9 cellular contexts compared by ENCODE assay signal in genomic region chr3:106428565-106428994, GRCh38.
A peak's percentile ranks its signal among the peaks of the same experiment; 100 is the strongest.
DNase-seq lines count a peak whose midpoint lies in the region; ATAC-seq, FAIRE-seq and TF ChIP-seq lines count a peak whose summit lies in the region.
"Had no signal": no experiment of that assay in that cellular context is flagged by ENCODE, and none has a peak within 500 bp of the region (broad histone marks: within the 10 kb centered on the region; RNA-seq: fewer than 3 reads in every experiment).

No MANE protein-coding gene starts in this region.

- H3K4me2 ChIP-seq in endothelial cell of umbilical vein (ENCODE audit: insufficient read depth, low read length): no peak overlapping the region

- no peaks in the 10 kb centered on the region for H3K27me3 ChIP-seq in endothelial cell of umbilical vein (ENCODE audit: control insufficient read depth in 2 of 2, insufficient read depth in 2 of 2, low read length in 2 of 2)

- ATAC-seq in sciatic nerve (peak; percentile 83), HG03175 (IDR thresholded peaks at IDR 0.05; ENCODE audit: unreplicated experiment) (no peak), GM18909 (IDR thresholded peaks at IDR 0.05; ENCODE audit: poor library complexity, unreplicated experiment) (no peak)

- no peaks in the 10 kb centered on the region for H3K4me1 ChIP-seq in endothelial cell of umbilical vein (ENCODE audit: control insufficient read depth, extremely low read depth, insufficient read depth, low read length)

- no peaks in the 10 kb centered on the region for H3K79me2 ChIP-seq in endothelial cell of umbilical vein (ENCODE audit: control insufficient read depth, insufficient read depth, low read length)

- DNase-seq in EL: peak; percentile 96
- peak; percentile 22 for DNase-seq in NCI-H460 (ENCODE audit: extremely low read depth, low read depth)
- DNase-seq in endothelial cell of umbilical vein (ENCODE audit: low read depth, low spot score): peak; percentile 18
- no peak for DNase-seq in sciatic nerve (ENCODE audit: low spot score)
- DNase-seq in OCI-M2 (lab: John Stamatoyannopoulos, UW; ENCODE audit: unreplicated experiment): no peak
- no peak for DNase-seq in retina
- DNase-seq: endodermal cell had no signal

- H3K4me3 ChIP-seq in endothelial cell of umbilical vein (replicated peaks in 1 of 3; ENCODE audit: insufficient read depth in 1 of 3, low read depth in 1 of 3, low read length in 3 of 3): no peak overlapping the region

- H3K36me3 ChIP-seq in endothelial cell of umbilical vein (ENCODE audit: control insufficient read depth in 2 of 2, extremely low read depth in 1 of 2, insufficient read depth in 2 of 2, low read length in 2 of 2): no peaks in the 10 kb centered on the region

- intact Hi-C loops in endothelial cell of umbilical vein (cut with micrococcal nuclease): no loop called here
- intact Hi-C loops in sciatic nerve (cut with DNase I): loop anchor here (5.0 kb wide), 1 partner anchor 636 kb away; no protein-coding TSS in a partner anchor

- dilution Hi-C loops in endothelial cell of umbilical vein (cut with MboI; ENCODE audit: extremely low pct_ligation_motif_present, low sequenced_read_pairs): no loop called here

- no peak for TF ChIP-seq POLR2A in endothelial cell of umbilical vein (IDR thresholded peaks at IDR 0.05; ENCODE audit: low read depth, low read length)

- H3K9me3 ChIP-seq in endothelial cell of umbilical vein (replicated peaks; ENCODE audit: control insufficient read depth, insufficient read depth, low read length): no peaks in the 10 kb centered on the region

- CTCF ChIA-PET in endothelial cell of umbilical vein (lab: Charles Lee): interaction anchor here (0.8 to 1.2 kb wide), 2 partner anchors 9 to 181 kb away, joined by 3 read pairs; no protein-coding TSS in a partner anchor

- no peak for FAIRE-seq in endothelial cell of umbilical vein (lab: Jason Lieb, UNC)

- no peak for TF ChIP-seq CTCF in endothelial cell of umbilical vein (IDR thresholded peaks at IDR 0.05; ENCODE audit: extremely low read depth in 1 of 2, insufficient read depth in 1 of 2, low read depth in 1 of 2, low read length in 2 of 2)

- H3K9ac ChIP-seq in endothelial cell of umbilical vein (replicated peaks; ENCODE audit: extremely low read depth, insufficient read depth, low read length): no peak overlapping the region

- POLR2A ChIA-PET in endothelial cell of umbilical vein (lab: Charles Lee): no interaction called here

- no TSS peak for BruUV-seq in endothelial cell of umbilical vein (replicated peaks; lab: Mats Ljungman, UMichigan)

- H3K9me1 ChIP-seq in endothelial cell of umbilical vein (replicated peaks; ENCODE audit: control insufficient read depth, extremely low read depth, insufficient read depth, low read length): peaks cover 2% of the 10 kb centered on the region

- H2AFZ ChIP-seq in endothelial cell of umbilical vein (ENCODE audit: low read depth, low read length): no peak overlapping the region

- no peak overlapping the region for H3K27ac ChIP-seq in endothelial cell of umbilical vein (ENCODE audit: insufficient read depth, low read depth, low read length)

- no peaks in the 10 kb centered on the region for H4K20me1 ChIP-seq in endothelial cell of umbilical vein (replicated peaks; ENCODE audit: control insufficient read depth, extremely low read depth, insufficient read depth, low read length)

TF ChIP-seq in endothelial cell of umbilical vein, 7 proteins besides CTCF, POLR2A, EP300 and RAD21:
- TF ChIP-seq MYC (IDR thresholded peaks at IDR 0.05; ENCODE audit: low read depth, low read length): no peak
- TF ChIP-seq FOS (IDR thresholded peaks at IDR 0.05; ENCODE audit: borderline replicate concordance, insufficient read depth, low read length): peak; percentile 85

Comparison
In these comparisons a context has a peak if more than half of its experiments do, and no peak if none do; other contexts are left out.
1. DNase-seq: peak in EL (single experiment), NCI-H460 (single experiment) and endothelial cell of umbilical vein (single experiment); none in sciatic nerve (single experiment), OCI-M2 (single experiment) and retina (single experiment).